Comparison of ENCODE assay signal across 6 cellular contexts in the genomic region with DNA sequence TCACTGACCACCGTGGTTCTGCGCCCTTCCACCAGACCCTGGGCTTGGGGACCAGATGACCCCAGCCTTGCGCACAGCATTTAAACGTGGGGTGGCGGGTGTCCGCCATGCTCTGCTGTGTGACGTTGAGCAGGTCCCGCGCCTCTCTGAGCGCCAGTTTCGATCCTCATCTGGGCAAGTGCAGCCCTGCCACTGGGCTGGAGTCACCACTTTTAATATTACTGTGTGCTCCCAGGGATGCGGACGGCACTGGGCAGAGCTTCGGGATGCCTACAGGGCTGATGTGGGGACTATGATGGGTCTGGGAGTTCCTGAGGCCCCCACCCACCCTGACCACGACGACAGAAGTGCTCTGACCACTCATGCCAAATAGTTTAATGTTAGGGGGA. TPM values are rescaled to one million over a fixed set of nuclear protein-coding genes. Genes with fewer than 3 reads are reported as not detected.
DNase-seq lines count a peak whose midpoint lies in the region; ATAC-seq and TF ChIP-seq lines count a peak whose summit lies in the region.

No MANE protein-coding gene starts in this region.

- no peak for DNase-seq in colonic mucosa
- DNase-seq in trophoblast cell, result no peak
- no peak for DNase-seq in left colon
- no peak for DNase-seq in G401 (ENCODE audit: low spot score)
- DNase-seq in T1000 (lab: John Stamatoyannopoulos, UW), result no peak

- peak overlapping the region; percentile 97 for H3K4me2 ChIP-seq in trophoblast cell (ENCODE audit: low read length)

- H3K27ac ChIP-seq in HUES64 (ENCODE audit: low read depth, low read length), result peak overlapping the region; percentile 92
- H3K27ac ChIP-seq in colonic mucosa, result peak overlapping the region; percentile 97
- H3K27ac ChIP-seq in trophoblast cell (ENCODE audit: low read depth, low read length), result peak overlapping the region; percentile 42

- H3K9ac ChIP-seq in HUES64 (ENCODE audit: low read depth, low read length) (peak overlapping the region; percentile 84), colonic mucosa (ENCODE audit: low read depth in 2 of 2, low read length in 2 of 2) (peak overlapping the region; percentile 74 to 85), trophoblast cell (ENCODE audit: low read length) (peak overlapping the region; percentile 13)

- H3K9me3 ChIP-seq in HUES64 (ENCODE audit: insufficient read depth, low read depth, low read length) (no peaks in the 10 kb centered on the region), colonic mucosa (no peaks in the 10 kb centered on the region), trophoblast cell (ENCODE audit: insufficient read depth, low read depth, low read length) (peaks cover 2% of the 10 kb centered on the region)

- H2AK5ac ChIP-seq in trophoblast cell (ENCODE audit: low read length), result no peak overlapping the region

- H3K79me1 ChIP-seq in trophoblast cell (ENCODE audit: low read length), result peaks cover 9% of the 10 kb centered on the region

- H3K4me3 ChIP-seq in HUES64 (ENCODE audit: low read length), result peak overlapping the region; percentile 93
- H3K4me3 ChIP-seq in colonic mucosa, result peak overlapping the region; percentile 63
- H3K4me3 ChIP-seq in trophoblast cell (ENCODE audit: low read depth, low read length), result peak overlapping the region; percentile 80

- H3K23ac ChIP-seq in trophoblast cell (ENCODE audit: low read length), result no peak overlapping the region

- H3K79me2 ChIP-seq in trophoblast cell (ENCODE audit: control insufficient read depth, insufficient read depth, low read length, poor library complexity), result peaks cover 2% of the 10 kb centered on the region

- H3K18ac ChIP-seq in trophoblast cell (ENCODE audit: low read length), result no peak overlapping the region

- TF ChIP-seq CTCF in colonic mucosa (IDR thresholded peaks at IDR 0.05), result no peak

- H2BK5ac ChIP-seq in trophoblast cell (ENCODE audit: low read depth, low read length, poor library complexity), result peak overlapping the region; percentile 55

- H4K8ac ChIP-seq in trophoblast cell (ENCODE audit: low read depth, low read length), result peak overlapping the region; percentile 92

- no peak overlapping the region for H2BK120ac ChIP-seq in trophoblast cell (ENCODE audit: insufficient read depth, low read length, poor library complexity)

- peak overlapping the region; percentile 89 for H4K12ac ChIP-seq in trophoblast cell (ENCODE audit: low read depth, low read length)

- intact Hi-C loops in colonic mucosa (cut with DNase I) (no loop called here), left colon (cut with DNase I, micrococcal nuclease) (no loop called here)

- peak overlapping the region; percentile 7 for H3K4ac ChIP-seq in trophoblast cell (ENCODE audit: low read depth, low read length)

- H3K27me3 ChIP-seq in HUES64 (ENCODE audit: insufficient read depth, low read length), result no peaks in the 10 kb centered on the region
- no peaks in the 10 kb centered on the region for H3K27me3 ChIP-seq in colonic mucosa
- H3K27me3 ChIP-seq in trophoblast cell (ENCODE audit: insufficient read depth, low read length), result no peaks in the 10 kb centered on the region

- H2AFZ ChIP-seq in trophoblast cell (ENCODE audit: insufficient read depth, low read length, poor library complexity), result peak overlapping the region; percentile 33

- WGBS in HUES64, result 49% methylated on average over 16 of the region's 16 CpGs
- no CpG with 5 or more reads among the region's 16 CpGs for WGBS in trophoblast cell (ENCODE audit: extremely low coverage, insufficient coverage, insufficient read length)

- no peaks in the 10 kb centered on the region for H3K4me1 ChIP-seq in HUES64 (ENCODE audit: insufficient read depth, low read length)
- peaks cover 25% of the 10 kb centered on the region for H3K4me1 ChIP-seq in colonic mucosa
- peaks cover 7 to 10% of the 10 kb centered on the region in 2 experiments for H3K4me1 ChIP-seq in trophoblast cell (ENCODE audit: control insufficient read depth in 1 of 2, insufficient read depth in 2 of 2, low read length in 2 of 2)

- peaks cover 7% of the 10 kb centered on the region for H3K36me3 ChIP-seq in HUES64 (ENCODE audit: insufficient read depth, low read length)
- H3K36me3 ChIP-seq in colonic mucosa, result no peaks in the 10 kb centered on the region
- H3K36me3 ChIP-seq in trophoblast cell (ENCODE audit: control insufficient read depth in 1 of 2, insufficient read depth in 2 of 2, low read length in 2 of 2), result no peaks in the 10 kb centered on the region

- in situ Hi-C loops in G401 (cut with HindIII; ENCODE audit: low sequenced_read_pairs), result no loop called here

- no peak for ATAC-seq in left colon

- H2BK12ac ChIP-seq in trophoblast cell (ENCODE audit: low read length), result no peak overlapping the region

- peak overlapping the region; percentile 45 for H3K14ac ChIP-seq in trophoblast cell (ENCODE audit: low read length)

- peak overlapping the region; percentile 64 for H4K91ac ChIP-seq in trophoblast cell (ENCODE audit: low read depth, low read length)

RNA-seq across cellular contexts. Expression of gene NUDT8, which starts 1.2 kb away (rescaled TPM):
- 14.7 TPM for polyA plus RNA-seq in HUES64 (2013, experiment 1 of 2)
- polyA plus RNA-seq in HUES64 (2013, experiment 2 of 2), result 11.6 TPM
- total RNA-seq in colonic mucosa (10 to 100 TPM; 35.1 to 52.5 TPM), left colon (10 to 100 TPM; 28.8 to 49.8 TPM)
- 7.4 and 7.6 TPM in 2 replicates for polyA plus RNA-seq in trophoblast cell (2013)
- 12.1 and 12.6 TPM in 2 replicates for total RNA-seq in G401 (2014; rRNA removed; shearing (Covaris generic))

RNA-seq across cellular contexts. Expression of gene TBX10, which starts 8.6 kb away (rescaled TPM):
- polyA plus RNA-seq in HUES64 (2013, experiment 1 of 2), result not detected
- not detected for polyA plus RNA-seq in HUES64 (2013, experiment 2 of 2)
- total RNA-seq in colonic mucosa, result 10 to 100 TPM in 1 of 2 donors, 1 to 10 TPM in 1; 7.8 to 19.3 TPM
- polyA plus RNA-seq in trophoblast cell (2013), result not detected in 2 replicates
- total RNA-seq in left colon, result 10 to 100 TPM; 12.9 to 27.1 TPM
- not detected in 2 replicates for total RNA-seq in G401 (2014; rRNA removed; shearing (Covaris generic))

RNA-seq across cellular contexts. Expression of gene ACY3, which starts 19.6 kb away (rescaled TPM):
- not detected for polyA plus RNA-seq in HUES64 (2013, experiment 1 of 2)
- polyA plus RNA-seq in HUES64 (2013, experiment 2 of 2), result not detected
- total RNA-seq in colonic mucosa (10 to 100 TPM; 10.6 to 13.8 TPM), left colon (10 to 100 TPM; 13.1 to 17.7 TPM)
- polyA plus RNA-seq in trophoblast cell (2013), result not detected in 2 replicates
- total RNA-seq in G401 (2014; rRNA removed; shearing (Covaris generic)), result not detected in 2 replicates

RNA-seq across cellular contexts. Expression of gene NDUFV1, which starts 24.2 kb away (rescaled TPM):
- polyA plus RNA-seq in HUES64 (2013, experiment 1 of 2), result 76.7 TPM
- polyA plus RNA-seq in HUES64 (2013, experiment 2 of 2), result 75.6 TPM
- 100 to 1,000 TPM; 329 to 361 TPM for total RNA-seq in colonic mucosa
- polyA plus RNA-seq in trophoblast cell (2013), result 61.7 and 64.8 TPM in 2 replicates
- 100 to 1,000 TPM; 292 to 377 TPM for total RNA-seq in left colon
- 412 and 488 TPM in 2 replicates for total RNA-seq in G401 (2014; rRNA removed; shearing (Covaris generic))

RNA-seq across cellular contexts. Expression of gene ALDH3B2, which starts 43.5 kb away (rescaled TPM):
- polyA plus RNA-seq in HUES64 (2013, experiment 1 of 2), result not detected
- not detected for polyA plus RNA-seq in HUES64 (2013, experiment 2 of 2)
- under 1 TPM; 0.08 to 0.89 TPM for total RNA-seq in colonic mucosa
- 5.8 and 6.9 TPM in 2 replicates for polyA plus RNA-seq in trophoblast cell (2013)
- total RNA-seq in left colon, result under 1 TPM in 1 of 2 donors, not detected in 1; 0.73 TPM
- not detected in 2 replicates for total RNA-seq in G401 (2014; rRNA removed; shearing (Covaris generic))

Comparison
In these comparisons a context has a peak if more than half of its experiments do, and no peak if none do; other contexts are left out.
1. H3K27ac ChIP-seq: peak in every context shown above with its lines; median percentile 97 in colonic mucosa; 92 in HUES64; 42 in trophoblast cell.
2. H3K9ac ChIP-seq: peak in every context shown above with its lines; median percentile 84 in HUES64; 80 in colonic mucosa; 13 in trophoblast cell.
3. RNA of gene ACY3, which starts 19.6 kb away (total RNA-seq): 13.1 to 17.7 TPM in left colon and 10.6 to 13.8 TPM in colonic mucosa; not detected in G401; every median in the first group is over 10 times any median in the second.
4. Peak in every context shown above with its lines, with median percentiles within 50 percentile points of each other: H3K4me3 ChIP-seq.